Comparison of ENCODE assay signal across 8 cellular contexts in genomic region chr10:1517684-1518083, GRCh38.
"Had no signal": no experiment of that assay in that cellular context is flagged by ENCODE, and none has a peak within 500 bp of the region (broad histone marks: within the 10 kb centered on the region; RNA-seq: fewer than 3 reads in every experiment).

No MANE protein-coding gene starts in this region.

- H3K4me2 ChIP-seq: GM23338 had no signal

- H3K4me1 ChIP-seq: HAP-1 had no signal

- H2AFZ ChIP-seq: GM23338 had no signal

- ATAC-seq: GM23338, HCT116, K562 had no signal

- H3K4me3 ChIP-seq: GM23338, HAP-1, K562 had no signal

- FAIRE-seq: H1, H54, K562 had no signal

- H3K9me3 ChIP-seq: HAP-1 had no signal

- DNase-seq: HFFc6, IMR-90 had no signal

- H3K36me3 ChIP-seq: HAP-1 had no signal
